Comparison of ENCODE assay signal across 31 cellular contexts in the genomic region with DNA sequence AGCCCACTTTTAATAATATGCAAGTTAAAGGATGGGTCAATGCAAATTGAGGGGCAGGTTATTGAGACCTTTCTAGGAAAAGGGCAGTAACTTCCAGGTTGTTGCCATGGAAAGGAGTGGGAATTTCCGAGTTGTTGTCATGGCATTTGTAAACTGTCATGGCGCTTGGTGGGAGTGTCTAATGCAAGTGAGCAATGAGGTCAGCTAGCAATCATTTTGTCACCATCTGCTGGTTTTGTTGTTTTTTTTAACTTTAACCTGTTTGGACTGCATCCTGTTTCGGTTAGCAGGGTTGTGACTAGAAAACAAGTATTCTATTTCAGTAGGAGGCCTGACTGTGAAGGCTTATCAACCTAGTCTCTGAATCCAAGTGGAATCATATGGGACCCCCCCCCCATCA.
DNase-seq lines count a peak whose midpoint lies in the region; ATAC-seq lines count a peak whose summit lies in the region.
"Had no signal": no experiment of that assay in that cellular context is flagged by ENCODE, and none has a peak within 500 bp of the region (broad histone marks: within the 10 kb centered on the region; RNA-seq: fewer than 3 reads in every experiment).

No MANE protein-coding gene starts in this region.

- H2AK5ac ChIP-seq in mesenchymal stem cell (ENCODE audit: low read length, severe bottlenecking), result no peak overlapping the region

- in situ Hi-C loops in GM23248 (cut with MboI), result loop anchor here (10.0 kb wide), 1 partner anchor 394 kb away; no protein-coding TSS in a partner anchor

- H3F3A ChIP-seq in GM23248 (ENCODE audit: insufficient read depth), result no peaks in the 10 kb centered on the region

- H3K36me3 ChIP-seq in GM23248 (ENCODE audit: low read depth) (no peaks in the 10 kb centered on the region), mesenchymal stem cell (ENCODE audit: control insufficient read depth in 1 of 2, insufficient read depth in 2 of 2, low read depth in 1 of 2, low read length in 2 of 2) (no peaks in the 10 kb centered on the region)
- H3K36me3 ChIP-seq: breast epithelium, gastroesophageal sphincter, left lung, pancreas, SJCRH30, suprapubic skin, upper lobe of left lung, WERI-Rb-1 had no signal

- no peaks in the 10 kb centered on the region for H4K20me1 ChIP-seq in GM23248 (ENCODE audit: insufficient read depth)

- H3K4ac ChIP-seq in mesenchymal stem cell (ENCODE audit: low read depth in 1 of 2, low read length in 2 of 2), result no peak overlapping the region

- H2AFZ ChIP-seq in GM23248, result no peak overlapping the region
- no peak overlapping the region for H2AFZ ChIP-seq in mesenchymal stem cell (ENCODE audit: low read depth, low read length)

- H2BK12ac ChIP-seq in mesenchymal stem cell (ENCODE audit: low read length in 2 of 2), result no peak overlapping the region

- H3K18ac ChIP-seq in mesenchymal stem cell (ENCODE audit: low read depth in 1 of 2, low read length in 2 of 2), result no peak overlapping the region

- H3K79me2 ChIP-seq in GM23248 (ENCODE audit: insufficient read depth), result no peaks in the 10 kb centered on the region

- no peak overlapping the region for H4K91ac ChIP-seq in mesenchymal stem cell (ENCODE audit: low read length)

- H3K27ac ChIP-seq in GM23248 (no peak overlapping the region), mesenchymal stem cell (ENCODE audit: low read length, poor library complexity, severe bottlenecking) (no peak overlapping the region)
- H3K27ac ChIP-seq: breast epithelium, C4-2B, gastroesophageal sphincter, left lung, pancreas, SJCRH30, skin epidermis, suprapubic skin, upper lobe of left lung, WERI-Rb-1 had no signal

- H3K27me3 ChIP-seq in GM23248 (replicated peaks; ENCODE audit: insufficient read depth) (peaks cover 20% of the 10 kb centered on the region; the same call in 1 of the 2 replicates), mesenchymal stem cell (ENCODE audit: control insufficient read depth in 1 of 2, insufficient read depth in 1 of 2, low read length in 2 of 2) (peaks cover 26 to 47% of the 10 kb centered on the region in 2 experiments)
- H3K27me3 ChIP-seq: pancreas, SJCRH30, upper lobe of left lung had no signal

- H3K79me1 ChIP-seq in mesenchymal stem cell (replicated peaks; ENCODE audit: low read length, poor library complexity, severe bottlenecking), result no peaks in the 10 kb centered on the region

- no peak overlapping the region for H2BK5ac ChIP-seq in mesenchymal stem cell (ENCODE audit: low read depth, low read length, poor library complexity, severe bottlenecking)

- H3K4me3 ChIP-seq in GM23248 (no peak overlapping the region), mesenchymal stem cell (ENCODE audit: insufficient read depth in 1 of 2, low read depth in 1 of 2, low read length in 2 of 2) (no peak overlapping the region)
- H3K4me3 ChIP-seq: breast epithelium, gastroesophageal sphincter, left lung, pancreas, SJCRH30, skin epidermis, suprapubic skin, upper lobe of left lung had no signal

- H2BK120ac ChIP-seq in mesenchymal stem cell (ENCODE audit: low read depth, low read length), result no peak overlapping the region

- WGBS in GM23248 (ENCODE audit: low coverage in 1 of 2, low lambda C conversion rate in 2 of 2, missing lambda C conversion rate in 2 of 2), 2 experiments, result 61 to 64% methylated on average over 3 of the region's 3 CpGs
- WGBS in mesenchymal stem cell, result 76% methylated on average over 3 of the region's 3 CpGs

- no peaks in the 10 kb centered on the region for H3K9me2 ChIP-seq in GM23248 (ENCODE audit: insufficient read depth)

- H3K23ac ChIP-seq in mesenchymal stem cell (ENCODE audit: low read length in 2 of 2), result no peak overlapping the region

- H3K4me1 ChIP-seq in GM23248 (ENCODE audit: insufficient read depth) (no peaks in the 10 kb centered on the region), mesenchymal stem cell (ENCODE audit: control insufficient read depth, insufficient read depth, low read depth, low read length) (no peaks in the 10 kb centered on the region)
- H3K4me1 ChIP-seq: breast epithelium, gastroesophageal sphincter, left lung, pancreas, SJCRH30, suprapubic skin, upper lobe of left lung had no signal

- H2BK15ac ChIP-seq in mesenchymal stem cell (ENCODE audit: low read depth, poor library complexity, severe bottlenecking), result no peak overlapping the region

- ATAC-seq in HG03025 (IDR thresholded peaks at IDR 0.05; ENCODE audit: low FRiP score, unreplicated experiment), result peak; percentile 48
- no peak for ATAC-seq in HG03460 (IDR thresholded peaks at IDR 0.05; ENCODE audit: unreplicated experiment)
- ATAC-seq: gastroesophageal sphincter; left lung; pancreas; stimulated activated naive B cell treated with anti-CD40 and anti-IgM and Interleukin-4, amounts not matched to agents 10 μg/mL and 1 μg/mL and 100 μg/mL, for 72 hours; T-cell had no signal

- H3K4me2 ChIP-seq in GM23248 (ENCODE audit: unreplicated experiment) (no peak overlapping the region), mesenchymal stem cell (ENCODE audit: low read length, poor library complexity, severe bottlenecking) (no peak overlapping the region)

- no peak overlapping the region for H3K14ac ChIP-seq in mesenchymal stem cell (ENCODE audit: low read length in 2 of 2)

- peak; percentile 11 for DNase-seq in GM23248
- peak; percentile 5 for DNase-seq in amniotic epithelial cell (ENCODE audit: low read depth)
- DNase-seq in mesenchymal stem cell, result peak; percentile 38
- no peak for DNase-seq in AML-193 (lab: John Stamatoyannopoulos, UW)
- no peak for DNase-seq in EL
- DNase-seq: activated CD4-positive, alpha-beta T cell treated with anti-CD3 and anti-CD28 coated beads, Interleukin-2, amount 10 ng/mL, durations not matched to agents 24 days and 14 days; activated effector memory CD4-positive, alpha-beta T cell treated with anti-CD3 and anti-CD28 coated beads, Interleukin-2, amount 50 U/mL, for 16 hours; activated T-cell treated with anti-CD3 and anti-CD28 coated beads, Interleukin-2, amount 50 U/mL, for 24 hours; anterior cingulate cortex; COR-L47; hippocampal formation; immature natural killer cell; left lung; NCI-H1417; NCI-H2029; NCI-H774; pancreas; retina; RPMI8226; SJCRH30; stimulated activated naive B cell treated with anti-CD40 and anti-IgM and Interleukin-4, amounts not matched to agents 10 μg/mL and 1 μg/mL and 100 μg/mL, for 72 hours; T-cell; upper lobe of left lung; WERI-Rb-1 had no signal

- no peak overlapping the region for H4K8ac ChIP-seq in mesenchymal stem cell (ENCODE audit: low read length)

- H3K9ac ChIP-seq in GM23248 (no peak overlapping the region), mesenchymal stem cell (ENCODE audit: low read length) (no peak overlapping the region)

- no peaks in the 10 kb centered on the region for H3K9me3 ChIP-seq in GM23248 (ENCODE audit: low read depth)
- H3K9me3 ChIP-seq in mesenchymal stem cell (ENCODE audit: control insufficient read depth, low read length), result peaks cover 3% of the 10 kb centered on the region
- H3K9me3 ChIP-seq: breast epithelium, gastroesophageal sphincter, left lung, pancreas, SJCRH30, suprapubic skin, upper lobe of left lung had no signal

Comparison
In these comparisons a context has a peak if more than half of its experiments do, and no peak if none do; other contexts are left out.
1. DNase-seq: peak in GM23248 (single experiment), amniotic epithelial cell (single experiment) and mesenchymal stem cell (single experiment); none in AML-193 (0 of 2) and EL (single experiment).